17 cellular contexts compared by ENCODE assay signal in genomic region chr7:99090811-99091582, GRCh38. TPM values are rescaled to one million over a fixed set of nuclear protein-coding genes. Genes with fewer than 3 reads are reported as not detected.
DNase-seq lines count a peak whose midpoint lies in the region; ATAC-seq and TF ChIP-seq lines count a peak whose summit lies in the region.
"Had no signal": no experiment of that assay in that cellular context is flagged by ENCODE, and none has a peak within 500 bp of the region (broad histone marks: within the 10 kb centered on the region; RNA-seq: fewer than 3 reads in every experiment).

No MANE protein-coding gene starts in this region.

- peak overlapping the region; percentile 34 for H3K9ac ChIP-seq in SK-N-MC (ENCODE audit: insufficient read length)
- no peak overlapping the region for H3K9ac ChIP-seq in fibroblast of lung (ENCODE audit: insufficient read depth, low read length)
- no peak overlapping the region for H3K9ac ChIP-seq in smooth muscle cell (ENCODE audit: low read depth)

- H3K36me3 ChIP-seq in SK-N-MC (ENCODE audit: insufficient read depth, low read length): peaks cover 6% of the 10 kb centered on the region; the same call in 1 of the 2 replicates
- peaks cover 1% of the 10 kb centered on the region for H3K36me3 ChIP-seq in fibroblast of lung (ENCODE audit: control insufficient read depth, insufficient read depth, low read length)
- H3K36me3 ChIP-seq in smooth muscle cell (ENCODE audit: low read depth): no peaks in the 10 kb centered on the region

- H3K79me2 ChIP-seq in fibroblast of lung (ENCODE audit: control insufficient read depth, insufficient read depth, low read length) (peaks cover 78% of the 10 kb centered on the region), smooth muscle cell (ENCODE audit: low read depth) (peaks cover 99% of the 10 kb centered on the region)

- H3K27ac ChIP-seq in SK-N-MC (peak overlapping the region; percentile 95), fibroblast of lung (ENCODE audit: insufficient read depth, low read length) (no peak overlapping the region), smooth muscle cell (ENCODE audit: low read depth) (peak overlapping the region; percentile 45)
- H3K27ac ChIP-seq: left lung, psoas muscle, RWPE1 had no signal

- peaks cover 6% of the 10 kb centered on the region for H3F3A ChIP-seq in smooth muscle cell (ENCODE audit: low read depth)

- H2AFZ ChIP-seq in fibroblast of lung (ENCODE audit: low read length) (no peak overlapping the region), smooth muscle cell (ENCODE audit: low read depth) (no peak overlapping the region)

- H3K4me3 ChIP-seq in SK-N-MC (peak overlapping the region; percentile 63), fibroblast of lung (replicated peaks in 1 of 4; ENCODE audit: control extremely low read depth in 1 of 4, insufficient read depth in 1 of 4, low read depth in 3 of 4, low read length in 4 of 4) (no peak overlapping the region), smooth muscle cell (no peak overlapping the region)
- H3K4me3 ChIP-seq: left lung, psoas muscle had no signal

- DNase-seq in NCI-H82 (lab: John Stamatoyannopoulos, UW) (peak; percentile 5), NCI-H82 treated with DMSO at 0.1 percent for 48 hours (lab: John Stamatoyannopoulos, UW; ENCODE audit: unreplicated experiment) (no peak), SK-N-MC (ENCODE audit: low read depth, low spot score) (peak; percentile 78), fibroblast of lung (ENCODE audit: low read depth in 2 of 2) (peak; percentile 40 to 62), smooth muscle cell (lab: John Stamatoyannopoulos, UW; ENCODE audit: unreplicated experiment) (no peak), NCI-H2107 treated with DMSO at 0.1 percent for 48 hours (lab: John Stamatoyannopoulos, UW; ENCODE audit: unreplicated experiment) (no peak), NCI-H526 treated with DMSO at 0.1 percent for 48 hours (lab: John Stamatoyannopoulos, UW) (no peak)
- DNase-seq: activated CD4-positive, alpha-beta T cell treated with anti-CD3 and anti-CD28 coated beads for 1 hour; caudate nucleus; left lung; NCI-H2227 treated with DMSO at 0.1 percent for 48 hours; psoas muscle; stimulated activated CD4-positive, alpha-beta T cell treated with anti-CD3 and anti-CD28 coated beads, Interleukin-12 subunit alpha, Interleukin-12 subunit beta, amount 100 ng/mL, for 4 hours; stimulated activated naive CD8-positive, alpha-beta T cell treated with anti-CD3 and anti-CD28 coated beads, Interleukin-15, amount 100 ng/mL, for 72 hours; T-helper 2 cell had no signal

- H4K20me1 ChIP-seq in fibroblast of lung (ENCODE audit: control insufficient read depth, extremely low read depth, insufficient read depth, low read length) (no peaks in the 10 kb centered on the region), smooth muscle cell (ENCODE audit: low read depth) (peaks cover 98% of the 10 kb centered on the region)

- H3K4me1 ChIP-seq in fibroblast of lung (ENCODE audit: control insufficient read depth, extremely low read depth, insufficient read depth, low read length): peaks cover 2% of the 10 kb centered on the region
- peaks cover 6% of the 10 kb centered on the region for H3K4me1 ChIP-seq in smooth muscle cell (ENCODE audit: low read depth)

- H3K9me3 ChIP-seq in SK-N-MC (ENCODE audit: low read depth, low read length) (no peaks in the 10 kb centered on the region; the same call in 1 of the 2 replicates), fibroblast of lung (ENCODE audit: control insufficient read depth, insufficient read depth, low read depth, low read length) (no peaks in the 10 kb centered on the region), smooth muscle cell (replicated peaks; ENCODE audit: low read depth) (no peaks in the 10 kb centered on the region)
- H3K9me3 ChIP-seq: left lung, psoas muscle had no signal

- WGBS in smooth muscle cell (ENCODE audit: low lambda C conversion rate): 67% methylated on average over 6 of the region's 6 CpGs

- no peak for ATAC-seq in HG03469 (IDR thresholded peaks at IDR 0.05; ENCODE audit: unreplicated experiment)
- ATAC-seq: left lung; psoas muscle; stimulated activated naive CD8-positive, alpha-beta T cell treated with anti-CD3 and anti-CD28 coated beads, Interleukin-15, amount 100 ng/mL, for 72 hours had no signal

- H3K27me3 ChIP-seq in fibroblast of lung (ENCODE audit: control insufficient read depth, insufficient read depth, low read length) (no peaks in the 10 kb centered on the region), smooth muscle cell (ENCODE audit: low read depth) (no peaks in the 10 kb centered on the region)
- H3K27me3 ChIP-seq: left lung had no signal

- H3K4me2 ChIP-seq in fibroblast of lung (ENCODE audit: extremely low read depth, insufficient read depth, low read length): no peak overlapping the region
- no peak overlapping the region for H3K4me2 ChIP-seq in smooth muscle cell

- TF ChIP-seq CTCF in fibroblast of lung (conservative IDR thresholded peaks at IDR 0.05 in 1 of 2, IDR thresholded peaks at IDR 0.05 in 1 of 2; ENCODE audit: low read depth in 1 of 2, low read length in 2 of 2): no peak
- no peak for TF ChIP-seq CTCF in smooth muscle cell (IDR thresholded peaks at IDR 0.05; ENCODE audit: borderline replicate concordance, insufficient read depth, poor library complexity, severe bottlenecking)

RNA-seq across cellular contexts. Expression of gene SMURF1, which starts 52.9 kb away (rescaled TPM):
- total RNA-seq in fibroblast of lung (13.1 and 18.7 TPM in 2 replicates), smooth muscle cell (15.5 and 28.5 TPM in 2 replicates)
- polyA plus RNA-seq in fibroblast of lung (15.9 and 17.2 TPM in 2 replicates), smooth muscle cell (16.2 and 17.5 TPM in 2 replicates)
- polyA plus RNA-seq in fibroblast of lung (2012): 12.2 and 15.4 TPM in 2 replicates
- polyA minus RNA-seq in fibroblast of lung (ENCODE audit: low replicate concordance): 15.4 and 17.3 TPM in 2 replicates

Comparison
In these comparisons a context has a peak if more than half of its experiments do, and no peak if none do; other contexts are left out.
1. DNase-seq: peak in NCI-H82 (single experiment), SK-N-MC (single experiment) and fibroblast of lung (2 of 2); none in NCI-H82 treated with DMSO at 0.1 percent for 48 hours (single experiment), smooth muscle cell (single experiment), NCI-H2107 treated with DMSO at 0.1 percent for 48 hours (single experiment) and NCI-H526 treated with DMSO at 0.1 percent for 48 hours (single experiment).